8 cellular contexts compared by ENCODE assay signal in genomic region chr14:54488318-54488645, GRCh38. TPM values are rescaled to one million over a fixed set of nuclear protein-coding genes. Genes with fewer than 3 reads are reported as not detected.
A peak's percentile ranks its signal among the peaks of the same experiment; 100 is the strongest.
DNase-seq lines count a peak whose midpoint lies in the region; ATAC-seq and TF ChIP-seq lines count a peak whose summit lies in the region.

No MANE protein-coding gene starts in this region.

- peaks cover 0 to 2% (median 0%) of the 10 kb centered on the region in 7 donors for H3K9me3 Mint-ChIP-seq in naive B cell

- H3K36me3 Mint-ChIP-seq in naive B cell, result peaks cover under 1% of the 10 kb centered on the region in 2 donors

- H3K27ac Mint-ChIP-seq in naive B cell, result peak overlapping the region; percentile 93 to 99 (median 96)

- peak; percentile 28 for TF ChIP-seq CTCF in choroid plexus epithelial cell (conservative IDR thresholded peaks at IDR 0.05; ENCODE audit: low read depth, low read length)

- H3K4me3 ChIP-seq in choroid plexus epithelial cell (ENCODE audit: low read depth, low read length), result peak overlapping the region; percentile 92

- peaks cover 60 to 71% (median 68%) of the 10 kb centered on the region in 3 donors for H3K4me1 Mint-ChIP-seq in naive B cell

- no peaks in the 10 kb centered on the region for H3K27me3 Mint-ChIP-seq in naive B cell

- peak overlapping the region; percentile 78 to 96 (median 94) for H3K4me3 Mint-ChIP-seq in naive B cell

- DNase-seq in DMS79 treated with DMSO at 0.1 percent for 48 hours (lab: John Stamatoyannopoulos, UW), result peak; percentile 60
- no peak for DNase-seq in DMS79 (lab: John Stamatoyannopoulos, UW)
- DNase-seq in NCI-H2171 (lab: John Stamatoyannopoulos, UW), result peak; percentile 15
- DNase-seq in choroid plexus epithelial cell (ENCODE audit: low read depth), result no peak
- no peak for DNase-seq in naive B cell
- DNase-seq in EL, result no peak
- no peak for DNase-seq in superior temporal gyrus (ENCODE audit: extremely low spot score)

- ATAC-seq in naive B cell (ENCODE audit: low read depth in 2 of 2) (peak; percentile 29 to 32), GM21723 (IDR thresholded peaks at IDR 0.05; ENCODE audit: unreplicated experiment) (no peak)

RNA-seq across cellular contexts. Expression of gene GMFB, which starts 0.5 kb away (rescaled TPM):
- 10 to 100 TPM; 36.4 to 45.5 (median 39.7) TPM for polyA plus RNA-seq in naive B cell (ENCODE audit: low read depth in 6 of 6)

RNA-seq across cellular contexts. Expression of gene CGRRF1, which starts 21.4 kb away (rescaled TPM):
- polyA plus RNA-seq in naive B cell (ENCODE audit: low read depth in 6 of 6), result 10 to 100 TPM; 27.4 to 41.3 (median 35.3) TPM

RNA-seq across cellular contexts. Expression of gene CNIH1, which starts 47.1 kb away (rescaled TPM):
- polyA plus RNA-seq in naive B cell (ENCODE audit: low read depth in 6 of 6), result 100 to 1,000 TPM in 1 of 6 donors, 10 to 100 TPM in 5; 69.3 to 167 (median 78.3) TPM

Comparison
In these comparisons a context has a peak if more than half of its experiments do, and no peak if none do; other contexts are left out.
1. DNase-seq: peak in DMS79 treated with DMSO at 0.1 percent for 48 hours (single experiment) and NCI-H2171 (single experiment); none in DMS79 (single experiment), choroid plexus epithelial cell (single experiment), naive B cell (single experiment), EL (single experiment) and superior temporal gyrus (single experiment).